19 cellular contexts compared by ENCODE assay signal in genomic region chr10:132738454-132739224, GRCh38. TPM values are rescaled to one million over a fixed set of nuclear protein-coding genes. Genes with fewer than 3 reads are reported as not detected.
DNase-seq lines count a peak whose midpoint lies in the region; TF ChIP-seq lines count a peak whose summit lies in the region.
"Had no signal": no experiment of that assay in that cellular context is flagged by ENCODE, and none has a peak within 500 bp of the region (broad histone marks: within the 10 kb centered on the region; RNA-seq: fewer than 3 reads in every experiment).

No MANE protein-coding gene starts in this region.

- no peak for TF ChIP-seq POLR2A in esophagus muscularis mucosa (IDR thresholded peaks at IDR 0.05; ENCODE audit: low read depth)

- H3K36me3 ChIP-seq in BLaER1 treated with 17β-estradiol and CSF1 and Interleukin-3, amounts not matched to agents 10 nM and 100 nM = peaks cover 0 to 61% (median 7%) of the 10 kb centered on the region in 11 experiments; a peak in 11 of 22 replicates
- peaks cover 8 to 68% (median 39%) of the 10 kb centered on the region in 4 donors for H3K36me3 ChIP-seq in esophagus muscularis mucosa
- no peaks in the 10 kb centered on the region; the same call in 1 of the 2 replicates for H3K36me3 ChIP-seq in Caco-2 (ENCODE audit: control insufficient read depth, insufficient read depth, low read length)

- 0 out of 22 replicates have a peak overlapping the region, but pooled peaks of 1 of the 11 experiments have one; percentile 29 for H3K9ac ChIP-seq in BLaER1 treated with 17β-estradiol and CSF1 and Interleukin-3, amounts not matched to agents 10 nM and 100 nM
- H3K9ac ChIP-seq: GM23248 had no signal

- POLR2A ChIA-PET in Caco-2 (lab: Charles Lee) = no interaction called here
- POLR2A ChIA-PET in activated CD4-positive, alpha-beta memory T cell treated with anti-CD3 and anti-CD28 coated beads, Interleukin-2, amount 10 ng/mL, durations not matched to agents 7 days and 5 days (lab: Charles Lee) = no interaction called here

- intact Hi-C loops in posterior cingulate gyrus (cut with DNase I) = loop anchor here (2.0 to 10.0 kb wide), 3 partner anchors 36 to 84 kb away; partner anchors contain the start of gene NKX6-2
- intact Hi-C loops in esophagus muscularis mucosa (cut with DNase I) = no loop called here
- intact Hi-C loops in Caco-2 (cut with micrococcal nuclease; ENCODE audit: unreplicated experiment) = no loop called here

- no peak overlapping the region for H3K27ac ChIP-seq in BLaER1 treated with 17β-estradiol and CSF1 and Interleukin-3, amounts not matched to agents 10 nM and 100 nM
- H3K27ac ChIP-seq in caudate nucleus (ENCODE audit: low read depth, low read length) = peak overlapping the region; percentile 99
- no peak overlapping the region for H3K27ac ChIP-seq in esophagus muscularis mucosa (replicated peaks in 1 of 4)
- H3K27ac ChIP-seq: GM23248, RWPE1 had no signal

- H3K9me3 ChIP-seq in BLaER1 treated with 17β-estradiol and CSF1 and Interleukin-3, amounts not matched to agents 10 nM and 100 nM (replicated peaks in 1 of 11) = no peaks in the 10 kb centered on the region
- H3K9me3 ChIP-seq in esophagus muscularis mucosa (no peaks in the 10 kb centered on the region), Caco-2 (no peaks in the 10 kb centered on the region)

- WGBS in esophagus muscularis mucosa = 81% methylated on average over 22 of the region's 25 CpGs

- peak overlapping the region in 8 of 11 experiments; percentile 24 to 80 (median 66); a peak in 15 of 22 replicates for H3K4me2 ChIP-seq in BLaER1 treated with 17β-estradiol and CSF1 and Interleukin-3, amounts not matched to agents 10 nM and 100 nM

- no peak for TF ChIP-seq EP300 in esophagus muscularis mucosa (IDR thresholded peaks at IDR 0.05)

- H3K4me3 ChIP-seq in BLaER1 treated with 17β-estradiol and CSF1 and Interleukin-3, amounts not matched to agents 10 nM and 100 nM = no peak overlapping the region; a peak in 1 of 20 replicates
- no peak overlapping the region for H3K4me3 ChIP-seq in esophagus muscularis mucosa
- H3K4me3 ChIP-seq in Caco-2 (ENCODE audit: low read depth, low read length) = no peak overlapping the region
- H3K4me3 ChIP-seq: GM23248 had no signal

- H3K4me1 ChIP-seq in BLaER1 treated with 17β-estradiol and CSF1 and Interleukin-3, amounts not matched to agents 10 nM and 100 nM = peaks cover 16 to 76% (median 63%) of the 10 kb centered on the region in 10 experiments
- peaks cover 0 to 4% (median under 1%) of the 10 kb centered on the region in 4 donors for H3K4me1 ChIP-seq in esophagus muscularis mucosa
- peaks cover 10% of the 10 kb centered on the region; the same call in 1 of the 2 replicates for H3K4me1 ChIP-seq in Caco-2

- H3K27me3 ChIP-seq in BLaER1 treated with 17β-estradiol and CSF1 and Interleukin-3, amounts not matched to agents 10 nM and 100 nM = peaks cover 0 to 27% (median 0%) of the 10 kb centered on the region in 11 experiments; a peak in 6 of 22 replicates
- H3K27me3 ChIP-seq in esophagus muscularis mucosa = no peaks in the 10 kb centered on the region
- H3K27me3 ChIP-seq in Caco-2 (replicated peaks; ENCODE audit: control insufficient read depth, insufficient read depth, low read length) = no peaks in the 10 kb centered on the region

- no peak overlapping the region for H3K4me3 Mint-ChIP-seq in Caco-2 (ENCODE audit: unreplicated experiment)
- no peak overlapping the region for H3K4me3 Mint-ChIP-seq in activated CD4-positive, alpha-beta memory T cell treated with anti-CD3 and anti-CD28 coated beads, Interleukin-2, amount 10 ng/mL, durations not matched to agents 7 days and 5 days
- H3K4me3 Mint-ChIP-seq: CD8-positive, alpha-beta T cell had no signal

- H3K4me1 Mint-ChIP-seq in Caco-2 (ENCODE audit: low read depth, unreplicated experiment) = no peaks in the 10 kb centered on the region
- no peaks in the 10 kb centered on the region for H3K4me1 Mint-ChIP-seq in activated CD4-positive, alpha-beta memory T cell treated with anti-CD3 and anti-CD28 coated beads, Interleukin-2, amount 10 ng/mL, durations not matched to agents 7 days and 5 days

- TF ChIP-seq CTCF in esophagus muscularis mucosa (IDR thresholded peaks at IDR 0.05) (no peak), Caco-2 (IDR thresholded peaks at IDR 0.05; ENCODE audit: insufficient read depth in 1 of 2, low read depth in 1 of 2, low read length in 1 of 2, severe bottlenecking in 1 of 2, unreplicated experiment in 1 of 2) (no peak)

- no peaks in the 10 kb centered on the region for H3K36me3 Mint-ChIP-seq in Caco-2 (ENCODE audit: insufficient read depth, unreplicated experiment)
- no peaks in the 10 kb centered on the region for H3K36me3 Mint-ChIP-seq in activated CD4-positive, alpha-beta memory T cell treated with anti-CD3 and anti-CD28 coated beads, Interleukin-2, amount 10 ng/mL, durations not matched to agents 7 days and 5 days (ENCODE audit: low read depth)

- no peaks in the 10 kb centered on the region for H3K9me3 Mint-ChIP-seq in Caco-2 (ENCODE audit: unreplicated experiment)
- no peaks in the 10 kb centered on the region for H3K9me3 Mint-ChIP-seq in activated CD4-positive, alpha-beta memory T cell treated with anti-CD3 and anti-CD28 coated beads, Interleukin-2, amount 10 ng/mL, durations not matched to agents 7 days and 5 days
- H3K9me3 Mint-ChIP-seq: CD8-positive, alpha-beta T cell had no signal

- DNase-seq in caudate nucleus (lab: John Stamatoyannopoulos, UW) = peak in 58 of 61 donors; percentile 41 to 93 (median 82)
- DNase-seq in hypothalamus (lab: John Stamatoyannopoulos, UW) = peak in 48 of 51 donors; percentile 21 to 93 (median 74)
- peak; percentile 71 to 98 (median 82) for DNase-seq in posterior cingulate gyrus
- no peak for DNase-seq in esophagus muscularis mucosa (ENCODE audit: extremely low spot score)
- DNase-seq in Caco-2 = no peak
- DNase-seq in activated CD4-positive, alpha-beta memory T cell treated with anti-CD3 and anti-CD28 coated beads, Interleukin-2, amount 10 ng/mL, durations not matched to agents 7 days and 5 days = no peak
- DNase-seq in DMS53 treated with DMSO at 0.1 percent for 48 hours (lab: John Stamatoyannopoulos, UW; ENCODE audit: unreplicated experiment) = no peak
- DNase-seq: CD8-positive, alpha-beta T cell; GM23248; KG1; NCI-H1092; NCI-H1694; NCI-H345; NCI-H526 treated with DMSO at 0.1 percent for 48 hours; OCI-M1 had no signal

- CTCF ChIA-PET in Caco-2 (lab: Charles Lee) = no interaction called here
- CTCF ChIA-PET in activated CD4-positive, alpha-beta memory T cell treated with anti-CD3 and anti-CD28 coated beads, Interleukin-2, amount 10 ng/mL, durations not matched to agents 7 days and 5 days (lab: Charles Lee) = no interaction called here

- no TSS peak for BruUV-seq in Caco-2 (replicated peaks; lab: Mats Ljungman, UMichigan)

- no peaks in the 10 kb centered on the region for H3K27me3 Mint-ChIP-seq in Caco-2 (ENCODE audit: insufficient read depth, unreplicated experiment)
- no peaks in the 10 kb centered on the region for H3K27me3 Mint-ChIP-seq in activated CD4-positive, alpha-beta memory T cell treated with anti-CD3 and anti-CD28 coated beads, Interleukin-2, amount 10 ng/mL, durations not matched to agents 7 days and 5 days

- H3K27ac Mint-ChIP-seq in Caco-2 (ENCODE audit: unreplicated experiment) = no peak overlapping the region
- H3K27ac Mint-ChIP-seq in activated CD4-positive, alpha-beta memory T cell treated with anti-CD3 and anti-CD28 coated beads, Interleukin-2, amount 10 ng/mL, durations not matched to agents 7 days and 5 days = no peak overlapping the region
- H3K27ac Mint-ChIP-seq: CD8-positive, alpha-beta T cell had no signal

- peaks cover 0 to 99% (median 72%) of the 10 kb centered on the region in 11 experiments; a peak in 20 of 22 replicates for H4K20me1 ChIP-seq in BLaER1 treated with 17β-estradiol and CSF1 and Interleukin-3, amounts not matched to agents 10 nM and 100 nM

RNA-seq across cellular contexts. Expression of gene NKX6-2, which starts 47.3 kb away (rescaled TPM):
- total RNA-seq in esophagus muscularis mucosa (not detected), Caco-2 (2022) (not detected in 2 replicates)
- total RNA-seq in activated CD4-positive, alpha-beta memory T cell treated with anti-CD3 and anti-CD28 coated beads, Interleukin-2, amount 10 ng/mL, durations not matched to agents 7 days and 5 days = not detected
- total RNA-seq: A673; CD8-positive, alpha-beta T cell; GM23248; MCF 10A had no signal

Comparison
In these comparisons a context has a peak if more than half of its experiments do, and no peak if none do; other contexts are left out.
1. DNase-seq: peak in caudate nucleus (58 of 61), hypothalamus (48 of 51) and posterior cingulate gyrus (10 of 10); none in esophagus muscularis mucosa (single experiment), Caco-2 (0 of 2), activated CD4-positive, alpha-beta memory T cell treated with anti-CD3 and anti-CD28 coated beads, Interleukin-2, amount 10 ng/mL, durations not matched to agents 7 days and 5 days (single experiment) and DMS53 treated with DMSO at 0.1 percent for 48 hours (single experiment).